In genomic region chr4:144374065-144374464, GRCh38 we compare ENCODE assay signal across 11 cellular contexts.
A peak's percentile ranks its signal among the peaks of the same experiment; 100 is the strongest.
DNase-seq lines count a peak whose midpoint lies in the region; ATAC-seq and TF ChIP-seq lines count a peak whose summit lies in the region.
"Had no signal": no experiment of that assay in that cellular context is flagged by ENCODE, and none has a peak within 500 bp of the region (broad histone marks: within the 10 kb centered on the region; RNA-seq: fewer than 3 reads in every experiment).

No MANE protein-coding gene starts in this region.

- 57% methylated on average over 5 of the region's 5 CpGs for WGBS in smooth muscle cell (ENCODE audit: low lambda C conversion rate)

- H3F3A ChIP-seq in smooth muscle cell (ENCODE audit: low read depth): no peaks in the 10 kb centered on the region

- no peak overlapping the region for H3K4me2 ChIP-seq in smooth muscle cell

- no peaks in the 10 kb centered on the region for H3K4me1 ChIP-seq in smooth muscle cell (ENCODE audit: low read depth)

- H3K36me3 ChIP-seq in smooth muscle cell (ENCODE audit: low read depth): no peaks in the 10 kb centered on the region

- H3K9ac ChIP-seq in smooth muscle cell (ENCODE audit: low read depth): no peak overlapping the region

- peaks cover 20% of the 10 kb centered on the region for H3K27me3 ChIP-seq in smooth muscle cell (ENCODE audit: low read depth)

- H4K20me1 ChIP-seq in smooth muscle cell (ENCODE audit: low read depth): no peaks in the 10 kb centered on the region

- DNase-seq in iPS-NIHi7 (ENCODE audit: extremely low spot score): peak; percentile 65
- no peak for DNase-seq in hypothalamus (lab: John Stamatoyannopoulos, UW)
- DNase-seq in smooth muscle cell (lab: John Stamatoyannopoulos, UW; ENCODE audit: unreplicated experiment): no peak
- DNase-seq in NCI-H510A treated with DMSO at 0.1 percent for 48 hours (lab: John Stamatoyannopoulos, UW): no peak
- DNase-seq: NCI-H2081, retina had no signal

- H3K9me3 ChIP-seq in smooth muscle cell (replicated peaks; ENCODE audit: low read depth): no peaks in the 10 kb centered on the region

- no peaks in the 10 kb centered on the region for H3K79me2 ChIP-seq in smooth muscle cell (ENCODE audit: low read depth)

- H2AFZ ChIP-seq in smooth muscle cell (ENCODE audit: low read depth): no peak overlapping the region

- TF ChIP-seq CTCF in smooth muscle cell (IDR thresholded peaks at IDR 0.05; ENCODE audit: borderline replicate concordance, insufficient read depth, poor library complexity, severe bottlenecking): no peak

- no peak overlapping the region for H3K27ac ChIP-seq in smooth muscle cell (ENCODE audit: low read depth)

- no peak overlapping the region for H3K4me3 ChIP-seq in smooth muscle cell

- ATAC-seq in GM18868 (IDR thresholded peaks at IDR 0.05; ENCODE audit: unreplicated experiment) (peak; percentile 98), GM21526 (IDR thresholded peaks at IDR 0.05; ENCODE audit: low FRiP score, unreplicated experiment) (peak; percentile 91), HG03139 (IDR thresholded peaks at IDR 0.05; ENCODE audit: unreplicated experiment) (peak; percentile 68)
- ATAC-seq: left lobe of liver, SK-N-SH treated with all-trans-retinoic acid at 6 μM for 48 hours had no signal
